In genomic region chr10:12353399-12354027, GRCh38 we compare ENCODE assay signal across 1 cellular context.
TF ChIP-seq lines count a peak whose summit lies in the region.

No MANE protein-coding gene starts in this region.

TF ChIP-seq in GM23338, 12 proteins besides CTCF, POLR2A, EP300 and RAD21 (continued from another document):
- TF ChIP-seq ZNF462 (CRISPR knock-in tag; IDR thresholded peaks at IDR 0.05) (no peak), CREB1 (CRISPR knock-in tag; IDR thresholded peaks at IDR 0.05; ENCODE audit: low read depth) (no peak), EZH2 (IDR thresholded peaks at IDR 0.05; ENCODE audit: low read depth, unreplicated experiment) (no peak), JUNB (IDR thresholded peaks at IDR 0.05; ENCODE audit: unreplicated experiment) (no peak)
